27 cellular contexts compared by ENCODE assay signal in genomic region chr7:69676247-69676646, GRCh38.
"Had no signal": no experiment of that assay in that cellular context is flagged by ENCODE, and none has a peak within 500 bp of the region (broad histone marks: within the 10 kb centered on the region; RNA-seq: fewer than 3 reads in every experiment).

No MANE protein-coding gene starts in this region.

- H3K27me3 Mint-ChIP-seq: activated B cell treated with CpG ODN at 0.5 μM for 24 hours; activated T-helper 17 cell treated with anti-CD3 and anti-CD28 coated beads, Interleukin-2, amount 50 U/mL, for 72 hours; effector memory CD8-positive, alpha-beta T cell; naive B cell; progenitor cell of endocrine pancreas; type B pancreatic cell had no signal

- H3K27ac ChIP-seq: gastrocnemius medialis, hepatocyte, right lobe of liver had no signal

- H3K9me3 Mint-ChIP-seq: activated B cell treated with CpG ODN at 0.5 μM for 24 hours; activated CD8-positive, alpha-beta T cell treated with anti-CD3 and anti-CD28 coated beads for 36 hours; activated T-cell treated with anti-CD3 and anti-CD28 coated beads, Interleukin-2, amount 50 U/mL, for 4 hours; activated T-helper 17 cell treated with anti-CD3 and anti-CD28 coated beads, Interleukin-2, amount 50 U/mL, for 72 hours; effector memory CD8-positive, alpha-beta T cell; immature natural killer cell; naive B cell; stimulated activated naive CD8-positive, alpha-beta T cell treated with anti-CD3 and anti-CD28 coated beads, Interleukin-15, amount 100 ng/mL, for 72 hours; type B pancreatic cell had no signal

- ATAC-seq: activated CD8-positive, alpha-beta T cell treated with anti-CD3 and anti-CD28 coated beads for 36 hours; activated T-cell treated with anti-CD3 and anti-CD28 coated beads, Interleukin-2, amount 50 U/mL, for 4 hours; activated T-helper 17 cell treated with anti-CD3 and anti-CD28 coated beads, Interleukin-2, amount 50 U/mL, for 72 hours; effector memory CD8-positive, alpha-beta T cell; gastrocnemius medialis; left colon; stimulated activated naive CD8-positive, alpha-beta T cell treated with anti-CD3 and anti-CD28 coated beads, Interleukin-15, amount 100 ng/mL, for 72 hours had no signal

- H3K27ac Mint-ChIP-seq: activated B cell treated with CpG ODN at 0.5 μM for 24 hours; activated CD8-positive, alpha-beta T cell treated with anti-CD3 and anti-CD28 coated beads for 36 hours; activated T-helper 17 cell treated with anti-CD3 and anti-CD28 coated beads, Interleukin-2, amount 50 U/mL, for 72 hours; effector memory CD8-positive, alpha-beta T cell; immature natural killer cell; progenitor cell of endocrine pancreas; stimulated activated naive CD8-positive, alpha-beta T cell treated with anti-CD3 and anti-CD28 coated beads, Interleukin-15, amount 100 ng/mL, for 72 hours; type B pancreatic cell had no signal

- H3K4me1 Mint-ChIP-seq: activated T-helper 17 cell treated with anti-CD3 and anti-CD28 coated beads, Interleukin-2, amount 50 U/mL, for 72 hours; stimulated activated naive CD8-positive, alpha-beta T cell treated with anti-CD3 and anti-CD28 coated beads, Interleukin-15, amount 100 ng/mL, for 72 hours had no signal

- DNase-seq: activated B cell treated with CpG ODN at 0.5 μM for 24 hours; activated CD4-positive, alpha-beta T cell treated with anti-CD3 and anti-CD28 coated beads, Interleukin-2, amount 50 U/mL, for 1 hour; activated CD8-positive, alpha-beta T cell treated with anti-CD3 and anti-CD28 coated beads for 36 hours; activated gamma-delta T cell treated with Interleukin-2 at 50 U/mL for 16 hours; activated naive CD4-positive, alpha-beta T cell treated with anti-CD3 and anti-CD28 coated beads, Interleukin-2, amount 50 U/mL, for 16 hours; activated T-cell treated with anti-CD3 and anti-CD28 coated beads, Interleukin-2, amount 50 U/mL, for 4 hours; amniotic stem cell; caudate nucleus; cortex of kidney; effector memory CD8-positive, alpha-beta T cell; erythroblast; gastrocnemius medialis; immature natural killer cell; kidney; left colon; mammary epithelial cell; naive B cell; ovary; right lobe of liver; stimulated activated CD4-positive, alpha-beta T cell treated with anti-CD3 and anti-CD28 coated beads, Interleukin-2, amount 100 ng/mL, for 48 hours; stimulated activated naive CD8-positive, alpha-beta T cell treated with anti-CD3 and anti-CD28 coated beads, Interleukin-15, amount 100 ng/mL, for 72 hours; substantia nigra; uterus had no signal

- H3K9me3 ChIP-seq: gastrocnemius medialis, ovary, right lobe of liver, uterus had no signal

- H3K27me3 ChIP-seq: gastrocnemius medialis, hepatocyte, ovary, right lobe of liver, uterus had no signal

- FAIRE-seq: kidney had no signal

- H3K4me3 Mint-ChIP-seq: activated B cell treated with CpG ODN at 0.5 μM for 24 hours; activated CD8-positive, alpha-beta T cell treated with anti-CD3 and anti-CD28 coated beads for 36 hours; activated T-cell treated with anti-CD3 and anti-CD28 coated beads, Interleukin-2, amount 50 U/mL, for 4 hours; activated T-helper 17 cell treated with anti-CD3 and anti-CD28 coated beads, Interleukin-2, amount 50 U/mL, for 72 hours; effector memory CD8-positive, alpha-beta T cell; immature natural killer cell; naive B cell; stimulated activated naive CD8-positive, alpha-beta T cell treated with anti-CD3 and anti-CD28 coated beads, Interleukin-15, amount 100 ng/mL, for 72 hours; type B pancreatic cell had no signal

- H3K36me3 Mint-ChIP-seq: immature natural killer cell, naive B cell, type B pancreatic cell had no signal
